ENCODE assay signal across 9 cellular contexts in the genomic region with DNA sequence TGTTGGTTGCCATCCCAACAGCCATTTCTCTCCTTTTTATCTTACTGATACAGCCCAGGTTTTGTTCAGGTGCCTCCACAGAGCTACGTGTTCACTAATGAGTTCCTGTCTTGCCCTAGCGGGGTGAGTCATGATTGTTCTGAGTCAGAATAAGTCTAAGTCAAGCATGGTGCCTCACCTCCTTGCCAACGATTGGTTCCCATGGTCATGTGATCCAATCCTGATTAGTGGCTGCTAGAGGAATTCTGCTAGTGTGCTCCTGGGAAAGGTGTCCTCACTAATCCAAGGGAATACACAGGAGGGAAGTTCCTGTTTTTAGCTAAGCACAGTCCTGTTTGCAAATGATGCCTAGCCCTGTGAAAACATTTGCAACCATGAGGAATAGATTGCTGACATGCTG.
DNase-seq lines count a peak whose midpoint lies in the region; ATAC-seq and TF ChIP-seq lines count a peak whose summit lies in the region.
"Had no signal": no experiment of that assay in that cellular context is flagged by ENCODE, and none has a peak within 500 bp of the region (broad histone marks: within the 10 kb centered on the region; RNA-seq: fewer than 3 reads in every experiment).

No MANE protein-coding gene starts in this region.

- H3K9me3 Mint-ChIP-seq in WTC11: peaks cover 11% of the 10 kb centered on the region
- H3K9me3 Mint-ChIP-seq in stimulated activated effector memory CD8-positive, alpha-beta T cell treated with anti-CD3 and anti-CD28 coated beads, Interleukin-12 subunit alpha, Interleukin-12 subunit beta, amount 100 ng/mL, for 72 hours: no peaks in the 10 kb centered on the region
- H3K9me3 Mint-ChIP-seq: activated T-cell treated with anti-CD3 and anti-CD28 coated beads, Interleukin-2, amount 50 U/mL, for 24 hours had no signal

- no peaks in the 10 kb centered on the region for H3K4me1 Mint-ChIP-seq in WTC11
- no peaks in the 10 kb centered on the region for H3K4me1 Mint-ChIP-seq in stimulated activated effector memory CD8-positive, alpha-beta T cell treated with anti-CD3 and anti-CD28 coated beads, Interleukin-12 subunit alpha, Interleukin-12 subunit beta, amount 100 ng/mL, for 72 hours

- H3K27ac Mint-ChIP-seq in WTC11: no peak overlapping the region
- no peak overlapping the region for H3K27ac Mint-ChIP-seq in stimulated activated effector memory CD8-positive, alpha-beta T cell treated with anti-CD3 and anti-CD28 coated beads, Interleukin-12 subunit alpha, Interleukin-12 subunit beta, amount 100 ng/mL, for 72 hours
- H3K27ac Mint-ChIP-seq: activated T-cell treated with anti-CD3 and anti-CD28 coated beads, Interleukin-2, amount 50 U/mL, for 24 hours had no signal

- no peak for TF ChIP-seq CTCF in WTC11 (IDR thresholded peaks at IDR 0.05)
- no peak for TF ChIP-seq CTCF in uterus (IDR thresholded peaks at IDR 0.05)

- no peak overlapping the region for H3K4me3 ChIP-seq in uterus

- POLR2A ChIA-PET in WTC11 (lab: Charles Lee): no interaction called here

- no peak overlapping the region for H3K27ac ChIP-seq in uterus

- no peaks in the 10 kb centered on the region for H3K36me3 ChIP-seq in uterus

- H3K36me3 Mint-ChIP-seq in WTC11: no peaks in the 10 kb centered on the region
- H3K36me3 Mint-ChIP-seq in stimulated activated effector memory CD8-positive, alpha-beta T cell treated with anti-CD3 and anti-CD28 coated beads, Interleukin-12 subunit alpha, Interleukin-12 subunit beta, amount 100 ng/mL, for 72 hours: no peaks in the 10 kb centered on the region

- no peaks in the 10 kb centered on the region for H3K27me3 Mint-ChIP-seq in WTC11 (ENCODE audit: low read depth)

- no peak for TF ChIP-seq POLR2A in uterus (IDR thresholded peaks at IDR 0.05)

- ATAC-seq in HG03175 (IDR thresholded peaks at IDR 0.05; ENCODE audit: unreplicated experiment) (peak; percentile 61), WTC11 (no peak), left colon (no peak), HG02623 (IDR thresholded peaks at IDR 0.05; ENCODE audit: unreplicated experiment) (no peak)
- peak; percentile 90 for ATAC-seq in stimulated activated effector memory CD8-positive, alpha-beta T cell treated with anti-CD3 and anti-CD28 coated beads, Interleukin-12 subunit alpha, Interleukin-12 subunit beta, amount 100 ng/mL, for 72 hours

- H3K4me1 ChIP-seq in uterus: no peaks in the 10 kb centered on the region

- CTCF ChIA-PET in WTC11 (lab: Charles Lee): no interaction called here

- DNase-seq in stimulated activated CD4-positive, alpha-beta T cell treated with anti-CD3 and anti-CD28 coated beads, Interleukin-15, amount 100 ng/mL, for 24 hours: peak; percentile 8
- DNase-seq in stimulated activated CD4-positive, alpha-beta T cell treated with anti-CD3 and anti-CD28 coated beads, Interleukin-4, amount 100 ng/mL, for 1 hour: no peak
- DNase-seq in WTC11 (ENCODE audit: low spot score) (no peak), left colon (no peak), uterus (no peak)
- DNase-seq in stimulated activated effector memory CD8-positive, alpha-beta T cell treated with anti-CD3 and anti-CD28 coated beads, Interleukin-12 subunit alpha, Interleukin-12 subunit beta, amount 100 ng/mL, for 72 hours (ENCODE audit: low spot score in 2 of 2): no peak
- DNase-seq: activated T-cell treated with anti-CD3 and anti-CD28 coated beads, Interleukin-2, amount 50 U/mL, for 24 hours had no signal

- no peaks in the 10 kb centered on the region for H3K9me3 ChIP-seq in uterus

- intact Hi-C loops in left colon (cut with DNase I, micrococcal nuclease): no loop called here
- intact Hi-C loops in uterus (cut with DNase I; ENCODE audit: low total_unique reads): no loop called here

- no peak overlapping the region for H3K4me3 Mint-ChIP-seq in WTC11
- no peak overlapping the region for H3K4me3 Mint-ChIP-seq in stimulated activated effector memory CD8-positive, alpha-beta T cell treated with anti-CD3 and anti-CD28 coated beads, Interleukin-12 subunit alpha, Interleukin-12 subunit beta, amount 100 ng/mL, for 72 hours
- H3K4me3 Mint-ChIP-seq: activated T-cell treated with anti-CD3 and anti-CD28 coated beads, Interleukin-2, amount 50 U/mL, for 24 hours had no signal

- H3K27me3 ChIP-seq in uterus: no peaks in the 10 kb centered on the region

TF ChIP-seq in WTC11, 78 proteins besides CTCF, POLR2A, EP300 and RAD21:
- TF ChIP-seq, protein P1, sequence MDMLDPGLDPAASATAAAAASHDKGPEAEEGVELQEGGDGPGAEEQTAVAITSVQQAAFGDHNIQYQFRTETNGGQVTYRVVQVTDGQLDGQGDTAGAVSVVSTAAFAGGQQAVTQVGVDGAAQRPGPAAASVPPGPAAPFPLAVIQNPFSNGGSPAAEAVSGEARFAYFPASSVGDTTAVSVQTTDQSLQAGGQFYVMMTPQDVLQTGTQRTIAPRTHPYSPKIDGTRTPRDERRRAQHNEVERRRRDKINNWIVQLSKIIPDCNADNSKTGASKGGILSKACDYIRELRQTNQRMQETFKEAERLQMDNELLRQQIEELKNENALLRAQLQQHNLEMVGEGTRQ (CRISPR knock-in tag; IDR thresholded peaks at IDR 0.05): peak; percentile 53
- TF ChIP-seq USF1 (CRISPR knock-in tag; IDR thresholded peaks at IDR 0.05): peak; percentile 47; the same call in 1 of the 2 replicates
- TF ChIP-seq ATF1 (CRISPR knock-in tag; IDR thresholded peaks at IDR 0.05): no peak
TF ChIP-seq in WTC11: peak in this region for 2.

Comparison
In these comparisons a context has a peak if more than half of its experiments do, and no peak if none do; other contexts are left out.
1. ATAC-seq: peak in HG03175 (single experiment) and stimulated activated effector memory CD8-positive, alpha-beta T cell treated with anti-CD3 and anti-CD28 coated beads, Interleukin-12 subunit alpha, Interleukin-12 subunit beta, amount 100 ng/mL, for 72 hours (single experiment); none in WTC11 (single experiment), left colon (single experiment) and HG02623 (single experiment).